In genomic region chr6:157034433-157035230, GRCh38 we compare ENCODE assay signal across 8 cellular contexts.
A peak's percentile ranks its signal among the peaks of the same experiment; 100 is the strongest.
DNase-seq lines count a peak whose midpoint lies in the region; ATAC-seq and TF ChIP-seq lines count a peak whose summit lies in the region.

No MANE protein-coding gene starts in this region.

- H4K8ac ChIP-seq in mesenchymal stem cell (ENCODE audit: low read length) = no peak overlapping the region

- no peak overlapping the region for H3K18ac ChIP-seq in mesenchymal stem cell (ENCODE audit: low read depth in 1 of 2, low read length in 2 of 2)

- peaks cover 27% of the 10 kb centered on the region for H3K4me1 ChIP-seq in OCI-LY7 (ENCODE audit: insufficient read depth, low read length, poor library complexity, severe bottlenecking)
- peaks cover 3% of the 10 kb centered on the region for H3K4me1 ChIP-seq in mesenchymal stem cell (ENCODE audit: control insufficient read depth, insufficient read depth, low read depth, low read length)

- no TSS peak for BruUV-seq in OCI-LY7 (replicated peaks; lab: Mats Ljungman, UMichigan)

- ATAC-seq in HG03469 (IDR thresholded peaks at IDR 0.05; ENCODE audit: unreplicated experiment) = peak; percentile 44
- no peak for ATAC-seq in GM18505 (IDR thresholded peaks at IDR 0.05; ENCODE audit: unreplicated experiment)

- H3K9ac ChIP-seq in mesenchymal stem cell (ENCODE audit: low read length) = peak overlapping the region; percentile 91

- no peak overlapping the region for H3K14ac ChIP-seq in mesenchymal stem cell (ENCODE audit: low read length in 2 of 2)

- H3K27me3 ChIP-seq in mesenchymal stem cell (ENCODE audit: control insufficient read depth in 1 of 2, insufficient read depth in 1 of 2, low read length in 2 of 2) = no peaks in the 10 kb centered on the region

- no peaks in the 10 kb centered on the region for H4K20me1 ChIP-seq in OCI-LY7 (ENCODE audit: insufficient read depth, low read length)

- H3K36me3 ChIP-seq in OCI-LY7 (ENCODE audit: insufficient read depth, low read length) (no peaks in the 10 kb centered on the region), mesenchymal stem cell (ENCODE audit: control insufficient read depth in 1 of 2, insufficient read depth in 2 of 2, low read depth in 1 of 2, low read length in 2 of 2) (peaks cover 0 to 2% of the 10 kb centered on the region in 2 experiments)

- H3K27ac ChIP-seq in OCI-LY7 (ENCODE audit: low read depth, low read length, poor library complexity, severe bottlenecking) = no peak overlapping the region
- no peak overlapping the region for H3K27ac ChIP-seq in mesenchymal stem cell (ENCODE audit: low read length, poor library complexity, severe bottlenecking)

- H2BK5ac ChIP-seq in mesenchymal stem cell (ENCODE audit: low read depth, low read length, poor library complexity, severe bottlenecking) = no peak overlapping the region

- H3K4me3 ChIP-seq in OCI-LY7 (ENCODE audit: low read depth, low read length, poor library complexity, severe bottlenecking) (no peak overlapping the region), mesenchymal stem cell (ENCODE audit: insufficient read depth in 1 of 2, low read depth in 1 of 2, low read length in 2 of 2) (peak overlapping the region in 1 of 2 experiments; percentile 75)

- no peak overlapping the region for H3K4ac ChIP-seq in mesenchymal stem cell (ENCODE audit: low read depth in 1 of 2, low read length in 2 of 2)

- no peak overlapping the region for H3K23ac ChIP-seq in mesenchymal stem cell (ENCODE audit: low read length in 2 of 2)

- no peak overlapping the region for H2BK120ac ChIP-seq in mesenchymal stem cell (ENCODE audit: low read depth, low read length)

- H2AK5ac ChIP-seq in mesenchymal stem cell (ENCODE audit: low read length, severe bottlenecking) = no peak overlapping the region

- no peaks in the 10 kb centered on the region for H3K9me2 ChIP-seq in OCI-LY7 (ENCODE audit: insufficient read depth, low read length)

- DNase-seq in DMS79 treated with DMSO at 0.1 percent for 48 hours (lab: John Stamatoyannopoulos, UW) (peak; percentile 69), OCI-LY7 (ENCODE audit: low spot score) (peak; percentile 68), mesenchymal stem cell (peak; percentile 61), nucleus accumbens (lab: John Stamatoyannopoulos, UW) (no peak)
- DNase-seq in central memory CD4-positive, alpha-beta T cell = peak; percentile 37
- DNase-seq in stimulated activated CD4-positive, alpha-beta T cell treated with anti-CD3 and anti-CD28 coated beads, Interleukin-4, amount 100 ng/mL, for 1 hour = no peak

- H3K9me3 ChIP-seq in OCI-LY7 (ENCODE audit: low read length) (no peaks in the 10 kb centered on the region), mesenchymal stem cell (ENCODE audit: control insufficient read depth, low read length) (peaks cover 6% of the 10 kb centered on the region)

- no peak overlapping the region for H2BK12ac ChIP-seq in mesenchymal stem cell (ENCODE audit: low read length in 2 of 2)

- CTCF ChIA-PET in OCI-LY7 (lab: Charles Lee; ENCODE audit: unreplicated experiment) = no interaction called here

- POLR2A ChIA-PET in OCI-LY7 (lab: Charles Lee) = interaction anchor here (0.5 to 1.6 kb wide), 3 partner anchors 10 to 1543 kb away, joined by 3 to 5 read pairs (median 3); no protein-coding TSS in a partner anchor

- no peak overlapping the region for H2BK15ac ChIP-seq in mesenchymal stem cell (ENCODE audit: low read depth, poor library complexity, severe bottlenecking)

- intact Hi-C loops in OCI-LY7 (cut with micrococcal nuclease; ENCODE audit: unreplicated experiment) = loop anchor here (1.0 kb wide), 2 partner anchors 150 to 240 kb away; no protein-coding TSS in a partner anchor

- TF ChIP-seq POLR2A in GM18505 (IDR thresholded peaks at IDR 0.05; ENCODE audit: borderline replicate concordance, extremely low read depth, insufficient read depth, insufficient read length) = no peak

- H3K79me2 ChIP-seq in OCI-LY7 (ENCODE audit: insufficient read depth, low read depth, low read length) = peaks cover 33% of the 10 kb centered on the region; the same call in 1 of the 2 replicates

- H2AFZ ChIP-seq in OCI-LY7 (ENCODE audit: low read length) (no peak overlapping the region), mesenchymal stem cell (ENCODE audit: low read depth, low read length) (no peak overlapping the region)

- H3K4me2 ChIP-seq in OCI-LY7 (ENCODE audit: low read length) = peak overlapping the region; percentile 68
- no peak overlapping the region for H3K4me2 ChIP-seq in mesenchymal stem cell (ENCODE audit: low read length, poor library complexity, severe bottlenecking)

- no peak overlapping the region for H4K91ac ChIP-seq in mesenchymal stem cell (ENCODE audit: low read length)

- peak; percentile 92 for TF ChIP-seq CTCF in OCI-LY7 (conservative IDR thresholded peaks at IDR 0.05; ENCODE audit: low read length)

- 42% methylated on average over 2 of the region's 6 CpGs for WGBS in mesenchymal stem cell

- H3K79me1 ChIP-seq in mesenchymal stem cell (replicated peaks; ENCODE audit: low read length, poor library complexity, severe bottlenecking) = peaks cover 34% of the 10 kb centered on the region

Comparison
In these comparisons a context has a peak if more than half of its experiments do, and no peak if none do; other contexts are left out.
1. DNase-seq: peak in DMS79 treated with DMSO at 0.1 percent for 48 hours (single experiment), OCI-LY7 (single experiment), central memory CD4-positive, alpha-beta T cell (single experiment) and mesenchymal stem cell (single experiment); none in stimulated activated CD4-positive, alpha-beta T cell treated with anti-CD3 and anti-CD28 coated beads, Interleukin-4, amount 100 ng/mL, for 1 hour (single experiment) and nucleus accumbens (0 of 56).